ENCODE assay signal across 2 cellular contexts in genomic region chr13:113322043-113322461, GRCh38.
A peak's percentile ranks its signal among the peaks of the same experiment; 100 is the strongest.
TF ChIP-seq lines count a peak whose summit lies in the region.

No MANE protein-coding gene starts in this region.

TF ChIP-seq in GM12878, 131 proteins besides CTCF, POLR2A, EP300 and RAD21:
- no peak for TF ChIP-seq JUNB (IDR thresholded peaks at IDR 0.05)
- no peak for TF ChIP-seq EED (IDR thresholded peaks at IDR 0.05; ENCODE audit: low read depth)
- no peak for TF ChIP-seq YBX1 (IDR thresholded peaks at IDR 0.05)
- TF ChIP-seq MYB (IDR thresholded peaks at IDR 0.05; ENCODE audit: borderline replicate concordance, low read depth, low read length), result no peak
- TF ChIP-seq ELK1 (IDR thresholded peaks at IDR 0.05; ENCODE audit: low read depth, low read length), result no peak
- TF ChIP-seq FOS (IDR thresholded peaks at IDR 0.05; ENCODE audit: borderline replicate concordance, extremely low read depth, insufficient read length), result no peak
- TF ChIP-seq IRF3 (IDR thresholded peaks at IDR 0.05), result no peak
- TF ChIP-seq NBN (IDR thresholded peaks at IDR 0.05), result no peak
- no peak for TF ChIP-seq NR2F1 (conservative IDR thresholded peaks at IDR 0.05)
- TF ChIP-seq SIX5 (IDR thresholded peaks at IDR 0.05; ENCODE audit: low read depth, low read length, severe bottlenecking), result no peak
- no peak for TF ChIP-seq ZBTB40 (IDR thresholded peaks at IDR 0.05; ENCODE audit: borderline replicate concordance)

TF ChIP-seq in HepG2, 621 proteins besides CTCF, POLR2A, EP300 and RAD21:
- TF ChIP-seq ZNF513 (CRISPR knock-in tag; conservative IDR thresholded peaks at IDR 0.05) (no peak), ZBTB46 (CRISPR knock-in tag; IDR thresholded peaks at IDR 0.05; ENCODE audit: borderline replicate concordance) (no peak), MTF1 (CRISPR knock-in tag; IDR thresholded peaks at IDR 0.05) (no peak), ZNF768 (CRISPR knock-in tag; IDR thresholded peaks at IDR 0.05) (0 out of 2 replicates have a peak, but pooled peaks have one; percentile 14), AGO2 (optimal IDR thresholded peaks at IDR 0.05; ENCODE audit: low read depth, low read length) (peak; percentile 38), ZNF652 (CRISPR knock-in tag; IDR thresholded peaks at IDR 0.05; ENCODE audit: borderline replicate concordance, low read depth) (no peak), ZNF83 (CRISPR knock-in tag; IDR thresholded peaks at IDR 0.05; ENCODE audit: borderline replicate concordance) (no peak)
